ENCODE assay signal across 41 cellular contexts in the genomic region with DNA sequence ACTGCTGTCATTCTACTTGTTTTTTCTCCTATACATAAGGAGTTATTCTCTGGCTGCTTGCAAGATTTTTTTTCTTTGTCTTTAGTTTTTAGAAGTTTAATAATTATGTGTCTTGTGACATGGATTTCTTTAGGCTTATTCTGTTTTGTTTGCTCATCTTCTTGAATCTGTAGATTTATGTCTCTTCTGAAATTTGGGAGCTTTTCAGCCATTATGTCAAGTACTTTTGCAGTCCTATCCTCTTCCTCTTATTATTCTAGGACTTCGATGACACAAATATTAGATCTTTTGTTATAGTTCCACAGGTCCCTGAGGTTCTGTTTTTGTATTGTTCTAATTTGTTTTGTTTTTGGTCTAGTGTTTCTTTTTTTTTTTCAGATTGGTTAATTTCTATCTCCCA. TPM values are rescaled to one million over a fixed set of nuclear protein-coding genes. Genes with fewer than 3 reads are reported as not detected.
"Had no signal": no experiment of that assay in that cellular context is flagged by ENCODE, and none has a peak within 500 bp of the region (broad histone marks: within the 10 kb centered on the region; RNA-seq: fewer than 3 reads in every experiment).

No MANE protein-coding gene starts in this region.

- H3K4me1 ChIP-seq: adrenal gland, ascending aorta, breast epithelium had no signal

- H3K27ac ChIP-seq: adrenal gland, ascending aorta, body of pancreas, brain microvascular endothelial cell, breast epithelium, cardiac muscle cell had no signal

- H3K36me3 Mint-ChIP-seq: activated naive CD4-positive, alpha-beta T cell treated with anti-CD3 and anti-CD28 coated beads, Interleukin-2, amount 50 U/mL, for 72 hours; activated naive CD8-positive, alpha-beta T cell; activated naive CD8-positive, alpha-beta T cell treated with anti-CD3 and anti-CD28 coated beads for 36 hours; activated naive CD8-positive, alpha-beta T cell treated with anti-CD3 and anti-CD28 coated beads, Interleukin-2, amount 10 ng/mL, durations not matched to agents 7 days and 5 days; brain had no signal

- H3K27me3 ChIP-seq: adrenal gland, ascending aorta, body of pancreas, brain microvascular endothelial cell, breast epithelium, cardiac muscle cell had no signal

- FAIRE-seq: astrocyte, bronchial epithelial cell, colon had no signal

- H3K36me3 ChIP-seq: adrenal gland, ascending aorta, brain microvascular endothelial cell, breast epithelium, cardiac muscle cell had no signal

- H3K9me3 ChIP-seq: adrenal gland, ascending aorta, body of pancreas, breast epithelium had no signal

- H3K27ac Mint-ChIP-seq: activated naive CD4-positive, alpha-beta T cell treated with anti-CD3 and anti-CD28 coated beads for 36 hours; activated naive CD4-positive, alpha-beta T cell treated with anti-CD3 and anti-CD28 coated beads, Interleukin-2, amount 50 U/mL, for 72 hours; activated naive CD8-positive, alpha-beta T cell; activated naive CD8-positive, alpha-beta T cell treated with anti-CD3 and anti-CD28 coated beads for 36 hours; activated naive CD8-positive, alpha-beta T cell treated with anti-CD3 and anti-CD28 coated beads, Interleukin-2, amount 10 ng/mL, durations not matched to agents 7 days and 5 days; activated naive CD8-positive, alpha-beta T cell treated with anti-CD3 and anti-CD28 coated beads, Interleukin-2, amount 50 U/mL, for 24 hours; activated T-cell treated with anti-CD3 and anti-CD28 coated beads, Interleukin-2, amount 50 U/mL, for 24 hours; activated T-cell treated with anti-CD3 and anti-CD28 coated beads, Interleukin-2, amount 50 U/mL, for 72 hours; activated T-helper 1 cell treated with anti-CD3 and anti-CD28 coated beads, Interleukin-12 subunit alpha, Interleukin-12 subunit beta, Interleukin-2, Interleukin-4 antibody, amounts not matched to agents 30 ng/mL and 10 ng/mL and 1 ng/mL, durations not matched to agents 14 hours and 24 hours and 36 hours; activated T-helper 17 cell treated with anti-CD3 and anti-CD28 coated beads, Interleukin-2, amount 50 U/mL, for 72 hours; activated T-helper 2 cell treated with anti-CD3 and anti-CD28 coated beads, Interferon-gamma antibody, Interleukin-2, Interleukin-4, amounts not matched to agents 10 μg/mL and 5 μg/mL and 100 μg/mL, durations not matched to agents 14 hours and 24 hours and 36 hours; brain had no signal

- H3K9me3 Mint-ChIP-seq: activated T-helper 17 cell treated with anti-CD3 and anti-CD28 coated beads, Interleukin-2, amount 50 U/mL, for 72 hours; central memory CD8-positive, alpha-beta T cell had no signal

- H3K4me3 Mint-ChIP-seq: activated naive CD4-positive, alpha-beta T cell treated with anti-CD3 and anti-CD28 coated beads for 36 hours; activated naive CD8-positive, alpha-beta T cell; activated naive CD8-positive, alpha-beta T cell treated with anti-CD3 and anti-CD28 coated beads for 36 hours; activated naive CD8-positive, alpha-beta T cell treated with anti-CD3 and anti-CD28 coated beads, Interleukin-2, amount 10 ng/mL, durations not matched to agents 7 days and 5 days; activated naive CD8-positive, alpha-beta T cell treated with anti-CD3 and anti-CD28 coated beads, Interleukin-2, amount 50 U/mL, for 24 hours; activated T-cell treated with anti-CD3 and anti-CD28 coated beads, Interleukin-2, amount 50 U/mL, for 24 hours; activated T-cell treated with anti-CD3 and anti-CD28 coated beads, Interleukin-2, amount 50 U/mL, for 4 hours; activated T-cell treated with anti-CD3 and anti-CD28 coated beads, Interleukin-2, amount 50 U/mL, for 72 hours; activated T-helper 1 cell treated with anti-CD3 and anti-CD28 coated beads, Interleukin-12 subunit alpha, Interleukin-12 subunit beta, Interleukin-2, Interleukin-4 antibody, amounts not matched to agents 30 ng/mL and 10 ng/mL and 1 ng/mL, durations not matched to agents 14 hours and 24 hours and 36 hours; activated T-helper 17 cell treated with anti-CD3 and anti-CD28 coated beads, Interleukin-2, amount 50 U/mL, for 72 hours; brain; central memory CD8-positive, alpha-beta T cell had no signal

- ATAC-seq: activated naive CD4-positive, alpha-beta T cell treated with anti-CD3 and anti-CD28 coated beads, Interleukin-2, amount 50 U/mL, for 72 hours; activated naive CD8-positive, alpha-beta T cell treated with anti-CD3 and anti-CD28 coated beads, Interleukin-2, amount 50 U/mL, for 24 hours; activated T-cell treated with anti-CD3 and anti-CD28 coated beads, Interleukin-2, amount 50 U/mL, for 4 hours; activated T-cell treated with anti-CD3 and anti-CD28 coated beads, Interleukin-2, amount 50 U/mL, for 72 hours; activated T-helper 17 cell treated with anti-CD3 and anti-CD28 coated beads, Interleukin-2, amount 50 U/mL, for 72 hours; body of pancreas had no signal

- H3K4me3 ChIP-seq: adrenal gland, ascending aorta, body of pancreas, breast epithelium, cardiac muscle cell had no signal

- DNase-seq: activated effector memory CD4-positive, alpha-beta T cell treated with Interleukin-2 at 50 U/mL for 16 hours; activated gamma-delta T cell; activated gamma-delta T cell treated with Interleukin-2 at 50 U/mL for 16 hours; activated naive CD4-positive, alpha-beta T cell; activated naive CD4-positive, alpha-beta T cell treated with anti-CD3 and anti-CD28 coated beads for 36 hours; activated naive CD4-positive, alpha-beta T cell treated with anti-CD3 and anti-CD28 coated beads, Interleukin-2, amount 50 U/mL, for 16 hours; activated naive CD4-positive, alpha-beta T cell treated with Interleukin-2 at 50 U/mL for 16 hours; activated naive CD8-positive, alpha-beta T cell treated with anti-CD3 and anti-CD28 coated beads for 36 hours; activated naive CD8-positive, alpha-beta T cell treated with anti-CD3 and anti-CD28 coated beads, Interleukin-2, amount 10 ng/mL, durations not matched to agents 7 days and 5 days; activated naive CD8-positive, alpha-beta T cell treated with anti-CD3 and anti-CD28 coated beads, Interleukin-2, amount 50 U/mL, for 24 hours; activated T-cell treated with anti-CD3 and anti-CD28 coated beads, Interleukin-2, amount 50 U/mL, for 1 hour; activated T-cell treated with anti-CD3 and anti-CD28 coated beads, Interleukin-2, amount 50 U/mL, for 24 hours; activated T-cell treated with anti-CD3 and anti-CD28 coated beads, Interleukin-2, amount 50 U/mL, for 4 hours; activated T-cell treated with anti-CD3 and anti-CD28 coated beads, Interleukin-2, amount 50 U/mL, for 48 hours; activated T-cell treated with anti-CD3 and anti-CD28 coated beads, Interleukin-2, amount 50 U/mL, for 72 hours; adrenal gland; amniotic stem cell; amygdala; anterior cingulate cortex; aorta; body of pancreas; brain microvascular endothelial cell; caudate nucleus; central memory CD4-positive, alpha-beta T cell; cerebellar nuclear complex had no signal

- H3K4me1 Mint-ChIP-seq: activated naive CD8-positive, alpha-beta T cell treated with anti-CD3 and anti-CD28 coated beads for 36 hours; activated naive CD8-positive, alpha-beta T cell treated with anti-CD3 and anti-CD28 coated beads, Interleukin-2, amount 50 U/mL, for 24 hours; activated T-helper 17 cell treated with anti-CD3 and anti-CD28 coated beads, Interleukin-2, amount 50 U/mL, for 72 hours; brain had no signal

RNA-seq across cellular contexts. Expression of a gene that starts 16.7 kb away (rescaled TPM):
- total RNA-seq: activated naive CD4-positive, alpha-beta T cell treated with anti-CD3 and anti-CD28 coated beads for 36 hours; activated naive CD4-positive, alpha-beta T cell treated with anti-CD3 and anti-CD28 coated beads, Interleukin-2, amount 50 U/mL, for 72 hours; activated naive CD8-positive, alpha-beta T cell treated with anti-CD3 and anti-CD28 coated beads for 36 hours; activated naive CD8-positive, alpha-beta T cell treated with anti-CD3 and anti-CD28 coated beads, Interleukin-2, amount 10 ng/mL, durations not matched to agents 7 days and 5 days; activated T-cell treated with anti-CD3 and anti-CD28 coated beads, Interleukin-2, amount 50 U/mL, for 4 hours; activated T-cell treated with anti-CD3 and anti-CD28 coated beads, Interleukin-2, amount 50 U/mL, for 72 hours; activated T-helper 1 cell treated with anti-CD3 and anti-CD28 coated beads, Interleukin-12 subunit alpha, Interleukin-12 subunit beta, Interleukin-2, Interleukin-4 antibody, amounts not matched to agents 30 ng/mL and 10 ng/mL and 1 ng/mL, durations not matched to agents 14 hours and 24 hours and 36 hours; activated T-helper 17 cell treated with anti-CD3 and anti-CD28 coated beads, Interleukin-2, amount 50 U/mL, for 72 hours; activated T-helper 2 cell treated with anti-CD3 and anti-CD28 coated beads, Interferon-gamma antibody, Interleukin-2, Interleukin-4, amounts not matched to agents 10 μg/mL and 5 μg/mL and 100 μg/mL, durations not matched to agents 14 hours and 24 hours and 36 hours; adrenal gland; aorta; ascending aorta; astrocyte; body of pancreas; breast epithelium; bronchial epithelial cell; cardiac muscle cell; cardiac septum; cerebellum; chondrocyte had no signal
- polyA plus RNA-seq: aorta, cardiac muscle cell had no signal
